In genomic region chr16:19166500-19166899, GRCh38 we compare ENCODE assay signal across 26 cellular contexts. TPM values are rescaled to one million over a fixed set of nuclear protein-coding genes. Genes with fewer than 3 reads are reported as not detected.
DNase-seq lines count a peak whose midpoint lies in the region; ATAC-seq, FAIRE-seq and TF ChIP-seq lines count a peak whose summit lies in the region.
"Had no signal": no experiment of that assay in that cellular context is flagged by ENCODE, and none has a peak within 500 bp of the region (broad histone marks: within the 10 kb centered on the region; RNA-seq: fewer than 3 reads in every experiment).

No MANE protein-coding gene starts in this region.

- in situ Hi-C loops in GM13977 (cut with MboI; ENCODE audit: low pct_unique_long_range_greater_than_20kb, low sequenced_read_pairs, unreplicated experiment), result loop anchor here (10.0 kb wide), 1 partner anchor 82 kb away; no protein-coding TSS in a partner anchor

- no peak for ATAC-seq in effector memory CD8-positive, alpha-beta T cell (replicated peaks)
- ATAC-seq in activated CD8-positive, alpha-beta T cell treated with anti-CD3 and anti-CD28 coated beads for 36 hours, result no peak
- ATAC-seq: stimulated activated naive CD8-positive, alpha-beta T cell treated with anti-CD3 and anti-CD28 coated beads, Interleukin-15, amount 100 ng/mL, for 72 hours had no signal

- H3K4me1 Mint-ChIP-seq in effector memory CD8-positive, alpha-beta T cell (ENCODE audit: low read depth in 2 of 2), result no peaks in the 10 kb centered on the region
- H3K4me1 Mint-ChIP-seq in activated CD8-positive, alpha-beta T cell treated with anti-CD3 and anti-CD28 coated beads for 36 hours (ENCODE audit: low read depth), result no peaks in the 10 kb centered on the region
- H3K4me1 Mint-ChIP-seq: activated CD4-positive, alpha-beta T cell treated with anti-CD3 and anti-CD28 coated beads, Interleukin-2, amount 10 ng/mL, durations not matched to agents 7 days and 5 days; stimulated activated naive CD8-positive, alpha-beta T cell treated with anti-CD3 and anti-CD28 coated beads, Interleukin-15, amount 100 ng/mL, for 72 hours had no signal

- POLR2A ChIA-PET in activated CD8-positive, alpha-beta T cell treated with anti-CD3 and anti-CD28 coated beads for 36 hours (lab: Charles Lee), result no interaction called here

- H3K4me3 Mint-ChIP-seq in effector memory CD8-positive, alpha-beta T cell, result no peak overlapping the region
- no peak overlapping the region for H3K4me3 Mint-ChIP-seq in activated CD8-positive, alpha-beta T cell treated with anti-CD3 and anti-CD28 coated beads for 36 hours
- H3K4me3 Mint-ChIP-seq: activated CD4-positive, alpha-beta T cell treated with anti-CD3 and anti-CD28 coated beads, Interleukin-2, amount 10 ng/mL, durations not matched to agents 7 days and 5 days; CD8-positive, alpha-beta memory T cell; stimulated activated naive CD8-positive, alpha-beta T cell treated with anti-CD3 and anti-CD28 coated beads, Interleukin-15, amount 100 ng/mL, for 72 hours; type B pancreatic cell had no signal

- peaks cover 13 to 19% of the 10 kb centered on the region in 2 donors for H3K27me3 Mint-ChIP-seq in effector memory CD8-positive, alpha-beta T cell
- H3K27me3 Mint-ChIP-seq in activated CD8-positive, alpha-beta T cell treated with anti-CD3 and anti-CD28 coated beads for 36 hours, result peaks cover 13% of the 10 kb centered on the region

- no peak overlapping the region for H3K27ac Mint-ChIP-seq in effector memory CD8-positive, alpha-beta T cell
- no peak overlapping the region for H3K27ac Mint-ChIP-seq in activated CD8-positive, alpha-beta T cell treated with anti-CD3 and anti-CD28 coated beads for 36 hours
- H3K27ac Mint-ChIP-seq: activated CD4-positive, alpha-beta T cell treated with anti-CD3 and anti-CD28 coated beads, Interleukin-2, amount 10 ng/mL, durations not matched to agents 7 days and 5 days; CD8-positive, alpha-beta memory T cell; progenitor cell of endocrine pancreas; stimulated activated naive CD8-positive, alpha-beta T cell treated with anti-CD3 and anti-CD28 coated beads, Interleukin-15, amount 100 ng/mL, for 72 hours had no signal

- H3K4me3 ChIP-seq in bronchial epithelial cell (ENCODE audit: low read depth, low read length), result no peak overlapping the region
- H3K4me3 ChIP-seq: adrenal gland, cardiac muscle cell had no signal

- intact Hi-C loops in activated CD8-positive, alpha-beta T cell treated with anti-CD3 and anti-CD28 coated beads for 36 hours (cut with micrococcal nuclease), result loop anchor here (10.0 kb wide), 1 partner anchor 82 kb away; no protein-coding TSS in a partner anchor

- CTCF ChIA-PET in activated CD8-positive, alpha-beta T cell treated with anti-CD3 and anti-CD28 coated beads for 36 hours (lab: Charles Lee), result interaction anchor here (1.4 kb wide), 1 partner anchor 80 kb away, joined by 4 read pairs; no protein-coding TSS in a partner anchor

- TF ChIP-seq CTCF in GM13977 (IDR thresholded peaks at IDR 0.05; ENCODE audit: extremely low read depth, insufficient read depth, missing control alignments) (peak; percentile 24), bronchial epithelial cell (IDR thresholded peaks at IDR 0.05; ENCODE audit: insufficient read depth, low read length, severe bottlenecking) (no peak)
- TF ChIP-seq CTCF in activated CD8-positive, alpha-beta T cell treated with anti-CD3 and anti-CD28 coated beads for 36 hours (IDR thresholded peaks at IDR 0.05), result no peak

- H3K27me3 ChIP-seq in bronchial epithelial cell (ENCODE audit: control insufficient read depth, insufficient read depth, low read length), result peaks cover 5% of the 10 kb centered on the region

- H3K9me3 Mint-ChIP-seq in effector memory CD8-positive, alpha-beta T cell, result peaks cover 0 to 7% of the 10 kb centered on the region in 2 donors
- peaks cover 6% of the 10 kb centered on the region for H3K9me3 Mint-ChIP-seq in activated CD8-positive, alpha-beta T cell treated with anti-CD3 and anti-CD28 coated beads for 36 hours

- no peak for FAIRE-seq in bronchial epithelial cell (lab: Jason Lieb, UNC)
- FAIRE-seq: frontal cortex, small intestine had no signal

- H3K36me3 ChIP-seq in bronchial epithelial cell (ENCODE audit: control insufficient read depth, insufficient read depth, low read length), result no peaks in the 10 kb centered on the region
- H3K36me3 ChIP-seq: adrenal gland, cardiac muscle cell had no signal

- no peaks in the 10 kb centered on the region for H3K36me3 Mint-ChIP-seq in effector memory CD8-positive, alpha-beta T cell (ENCODE audit: insufficient read depth)
- no peaks in the 10 kb centered on the region for H3K36me3 Mint-ChIP-seq in activated CD8-positive, alpha-beta T cell treated with anti-CD3 and anti-CD28 coated beads for 36 hours (ENCODE audit: low read depth)
- H3K36me3 Mint-ChIP-seq: type B pancreatic cell had no signal

- peak; percentile 49 for DNase-seq in DMS79 (lab: John Stamatoyannopoulos, UW)
- no peak for DNase-seq in GM13977 (ENCODE audit: low spot score)
- DNase-seq in NCI-H345 treated with DMSO at 0.1 percent for 48 hours (lab: John Stamatoyannopoulos, UW; ENCODE audit: unreplicated experiment), result peak; percentile 19
- peak; percentile 20 for DNase-seq in bronchial epithelial cell (ENCODE audit: low read depth)
- DNase-seq in effector memory CD8-positive, alpha-beta T cell, result no peak
- DNase-seq in activated CD8-positive, alpha-beta T cell treated with anti-CD3 and anti-CD28 coated beads for 36 hours, result no peak
- no peak for DNase-seq in superior temporal gyrus (ENCODE audit: extremely low spot score)
- DNase-seq in NCI-H2081 (lab: John Stamatoyannopoulos, UW), result no peak
- DNase-seq: activated CD4-positive, alpha-beta T cell treated with anti-CD3 and anti-CD28 coated beads, Interleukin-2, amount 10 ng/mL, durations not matched to agents 7 days and 5 days; activated CD8-positive, alpha-beta memory T cell treated with anti-CD3 and anti-CD28 coated beads, Interleukin-2, amount 50 U/mL, for 48 hours; activated gamma-delta T cell treated with Interleukin-2 at 50 U/mL for 16 hours; adrenal gland; CD8-positive, alpha-beta memory T cell; dorsolateral prefrontal cortex; H7; IMR-90; midbrain; MM.1S; SHP77; small intestine; stimulated activated CD4-positive, alpha-beta T cell treated with anti-CD3 and anti-CD28 coated beads, Interleukin-2, amount 100 ng/mL, for 48 hours; stimulated activated naive CD8-positive, alpha-beta T cell treated with anti-CD3 and anti-CD28 coated beads, Interleukin-15, amount 100 ng/mL, for 72 hours had no signal

RNA-seq across cellular contexts. Expression of gene SYT17, which starts 1.5 kb away (rescaled TPM):
- 1.1 and 1.3 TPM in 2 replicates for total RNA-seq in bronchial epithelial cell
- under 1 TPM in 1 of 2 experiments, not detected in 1; 0.59 TPM for total RNA-seq in activated CD8-positive, alpha-beta T cell treated with anti-CD3 and anti-CD28 coated beads for 36 hours
- total RNA-seq: activated CD4-positive, alpha-beta T cell treated with anti-CD3 and anti-CD28 coated beads, Interleukin-2, amount 10 ng/mL, durations not matched to agents 7 days and 5 days; CD8-positive, alpha-beta memory T cell; IMR-90 had no signal

RNA-seq across cellular contexts. Expression of gene ITPRIPL2, which starts 52.7 kb away (rescaled TPM):
- total RNA-seq in bronchial epithelial cell, result 16.8 and 18.7 TPM in 2 replicates
- total RNA-seq in activated CD8-positive, alpha-beta T cell treated with anti-CD3 and anti-CD28 coated beads for 36 hours, result 1 to 10 TPM; 1.3 to 1.9 TPM

Comparison
In these comparisons a context has a peak if more than half of its experiments do, and no peak if none do; other contexts are left out.
1. DNase-seq: peak in DMS79 (single experiment), NCI-H345 treated with DMSO at 0.1 percent for 48 hours (single experiment) and bronchial epithelial cell (single experiment); none in GM13977 (single experiment), effector memory CD8-positive, alpha-beta T cell (0 of 3), activated CD8-positive, alpha-beta T cell treated with anti-CD3 and anti-CD28 coated beads for 36 hours (single experiment), superior temporal gyrus (single experiment) and NCI-H2081 (0 of 2).